Comparison of ENCODE assay signal across 8 cellular contexts in genomic region chr7:33716581-33717477, GRCh38.
DNase-seq lines count a peak whose midpoint lies in the region; ATAC-seq, FAIRE-seq and TF ChIP-seq lines count a peak whose summit lies in the region.

No MANE protein-coding gene starts in this region.

- intact Hi-C loops in stomach (cut with DNase I; ENCODE audit: low total_unique reads): no loop called here

- H4K20me1 ChIP-seq in GM23338 (replicated peaks; ENCODE audit: insufficient read depth): no peaks in the 10 kb centered on the region

- H3F3A ChIP-seq in GM23338 (replicated peaks; ENCODE audit: low read depth): no peaks in the 10 kb centered on the region

- H3K4me1 Mint-ChIP-seq in GM23338: peaks cover 8% of the 10 kb centered on the region

- H3K9me2 ChIP-seq in GM23338 (ENCODE audit: insufficient read depth): 0 out of 2 replicates have a peak, but pooled peaks cover 4% of the 10 kb centered on the region

- DNase-seq in ACHN (peak; percentile 64), GM23338 (ENCODE audit: low spot score) (peak; percentile 66), SK-N-DZ (ENCODE audit: low spot score) (peak; percentile 59), stomach (no peak), frontal cortex (ENCODE audit: low spot score in 2 of 2) (no peak), substantia nigra (lab: John Stamatoyannopoulos, UW) (no peak)

- no peak overlapping the region for H2AFZ ChIP-seq in GM23338

- no peaks in the 10 kb centered on the region; the same call in 2 of the 3 replicates for H3K36me3 Mint-ChIP-seq in GM23338 (ENCODE audit: low read depth)

- H3K79me2 ChIP-seq in GM23338 (replicated peaks; ENCODE audit: insufficient read depth): no peaks in the 10 kb centered on the region

- no peaks in the 10 kb centered on the region for H3K9me3 Mint-ChIP-seq in GM23338

- no peak overlapping the region; the same call in 1 of the 2 replicates for H3K27ac Mint-ChIP-seq in GM23338

- H3K4me3 ChIP-seq in GM23338: no peak overlapping the region
- no peak overlapping the region for H3K4me3 ChIP-seq in gastroesophageal sphincter
- no peak overlapping the region for H3K4me3 ChIP-seq in stomach

- in situ Hi-C loops in ACHN (cut with HindIII; ENCODE audit: low pct_ligation_motif_present, low pct_unique_long_range_greater_than_20kb, low sequenced_read_pairs): no loop called here

- TF ChIP-seq EP300 in gastroesophageal sphincter (IDR thresholded peaks at IDR 0.05) (no peak), stomach (IDR thresholded peaks at IDR 0.05) (no peak)

- no peaks in the 10 kb centered on the region for H3K36me3 ChIP-seq in GM23338 (ENCODE audit: insufficient read depth)
- no peaks in the 10 kb centered on the region for H3K36me3 ChIP-seq in gastroesophageal sphincter
- no peaks in the 10 kb centered on the region for H3K36me3 ChIP-seq in stomach

- H3K4me2 ChIP-seq in GM23338: no peak overlapping the region

- no peaks in the 10 kb centered on the region for H3K4me1 ChIP-seq in GM23338 (ENCODE audit: insufficient read depth)
- peaks cover 0 to 20% (median 0%) of the 10 kb centered on the region in 3 donors for H3K4me1 ChIP-seq in gastroesophageal sphincter
- H3K4me1 ChIP-seq in stomach: peaks cover 0 to 29% (median 4%) of the 10 kb centered on the region in 4 donors

- peaks cover 2% of the 10 kb centered on the region for H3K27me3 Mint-ChIP-seq in GM23338 (ENCODE audit: insufficient read depth, low read depth, poor library complexity)

- FAIRE-seq in frontal cortex (lab: Jason Lieb, UNC): no peak

- peak; percentile 40 for ATAC-seq in GM23338
- ATAC-seq in gastroesophageal sphincter: no peak
- ATAC-seq in HG03175 (IDR thresholded peaks at IDR 0.05; ENCODE audit: unreplicated experiment): no peak

- peak; percentile 77 to 94 for TF ChIP-seq CTCF in GM23338 (conservative IDR thresholded peaks at IDR 0.05; ENCODE audit: low read depth in 2 of 2)
- peak; percentile 27 to 58 (median 56) for TF ChIP-seq CTCF in gastroesophageal sphincter (IDR thresholded peaks at IDR 0.05)
- peak in 5 of 7 experiments; percentile 9 to 63 (median 59) for TF ChIP-seq CTCF in stomach (IDR thresholded peaks at IDR 0.05)

- 70 to 79% methylated on average over 2 of the region's 2 CpGs for WGBS in gastroesophageal sphincter (ENCODE audit: low coverage in 1 of 2), 2 donors
- 48 to 67% (median 52%) methylated on average over 2 of the region's 2 CpGs for WGBS in stomach, 5 donors

- no peaks in the 10 kb centered on the region for H3K27me3 ChIP-seq in GM23338 (ENCODE audit: insufficient read depth)
- H3K27me3 ChIP-seq in gastroesophageal sphincter: no peaks in the 10 kb centered on the region
- no peaks in the 10 kb centered on the region for H3K27me3 ChIP-seq in stomach

- H3K9me3 ChIP-seq in gastroesophageal sphincter (peaks cover 0 to 4% (median 0%) of the 10 kb centered on the region in 3 donors), stomach (peaks cover 0 to 3% (median 0%) of the 10 kb centered on the region in 4 donors)

- no peak overlapping the region for H3K4me3 Mint-ChIP-seq in GM23338

- no peak for TF ChIP-seq POLR2A in gastroesophageal sphincter (IDR thresholded peaks at IDR 0.05)
- TF ChIP-seq POLR2A in stomach (IDR thresholded peaks at IDR 0.05): no peak

- no peak overlapping the region for H3K27ac ChIP-seq in GM23338 (ENCODE audit: low read depth)
- no peak overlapping the region for H3K27ac ChIP-seq in gastroesophageal sphincter
- no peak overlapping the region for H3K27ac ChIP-seq in stomach
- H3K27ac ChIP-seq in substantia nigra (ENCODE audit: low read depth, low read length, poor library complexity, severe bottlenecking): no peak overlapping the region

TF ChIP-seq in GM23338, 12 proteins besides CTCF, POLR2A, EP300 and RAD21:
- TF ChIP-seq ZNF114 (CRISPR knock-in tag; IDR thresholded peaks at IDR 0.05) (no peak), NANOG (IDR thresholded peaks at IDR 0.05; ENCODE audit: borderline replicate concordance) (no peak), POLR2AphosphoS5 (IDR thresholded peaks at IDR 0.05; ENCODE audit: low read depth) (no peak)

Comparison
In these comparisons a context has a peak if more than half of its experiments do, and no peak if none do; other contexts are left out.
1. DNase-seq: peak in ACHN (single experiment), GM23338 (single experiment) and SK-N-DZ (single experiment); none in stomach (single experiment), frontal cortex (0 of 2) and substantia nigra (0 of 49).
2. Peak in every context shown above with its lines, with median percentiles within 50 percentile points of each other: CTCF ChIP-seq.